Comparison of ENCODE assay signal across 8 cellular contexts in the genomic region with DNA sequence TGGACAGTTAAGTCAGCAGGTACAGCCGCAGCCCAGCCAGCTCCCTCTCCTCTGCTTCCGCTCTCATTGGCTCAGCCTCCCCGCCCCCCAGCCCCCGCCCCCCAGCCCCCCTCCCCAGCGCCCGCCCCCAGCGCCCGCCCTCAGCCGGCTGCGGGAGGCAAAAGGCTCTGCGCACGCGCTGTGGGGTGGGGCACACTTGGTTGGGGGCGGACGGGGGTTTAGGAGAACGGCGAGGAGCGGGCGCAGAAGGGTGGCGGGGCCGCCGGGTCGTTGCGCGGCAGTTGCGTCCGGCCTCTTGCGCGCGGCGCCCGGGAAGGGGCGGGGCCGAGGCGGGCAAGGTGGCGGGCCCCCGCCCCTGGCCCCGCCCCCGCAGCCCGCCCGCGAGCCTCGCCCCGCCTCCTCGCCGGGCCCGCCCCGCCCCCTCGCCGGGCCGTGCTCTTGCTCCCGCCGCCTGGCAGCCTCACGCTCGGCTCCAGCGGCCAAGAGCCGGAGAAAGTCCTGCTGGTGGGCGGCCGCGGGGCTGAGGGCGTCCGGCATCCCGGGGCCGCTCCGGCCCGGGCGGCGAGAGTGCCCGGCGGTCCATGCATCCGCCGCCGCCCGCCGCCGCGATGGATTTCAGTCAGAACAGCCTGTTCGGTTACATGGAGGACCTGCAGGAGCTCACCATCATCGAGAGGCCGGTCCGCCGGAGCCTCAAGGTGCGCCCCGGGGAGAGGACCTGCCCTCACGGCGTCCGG. TPM values are rescaled to one million over a fixed set of nuclear protein-coding genes. Genes with fewer than 3 reads are reported as not detected.
DNase-seq lines count a peak whose midpoint lies in the region; ATAC-seq and TF ChIP-seq lines count a peak whose summit lies in the region.

A gene with protein sequence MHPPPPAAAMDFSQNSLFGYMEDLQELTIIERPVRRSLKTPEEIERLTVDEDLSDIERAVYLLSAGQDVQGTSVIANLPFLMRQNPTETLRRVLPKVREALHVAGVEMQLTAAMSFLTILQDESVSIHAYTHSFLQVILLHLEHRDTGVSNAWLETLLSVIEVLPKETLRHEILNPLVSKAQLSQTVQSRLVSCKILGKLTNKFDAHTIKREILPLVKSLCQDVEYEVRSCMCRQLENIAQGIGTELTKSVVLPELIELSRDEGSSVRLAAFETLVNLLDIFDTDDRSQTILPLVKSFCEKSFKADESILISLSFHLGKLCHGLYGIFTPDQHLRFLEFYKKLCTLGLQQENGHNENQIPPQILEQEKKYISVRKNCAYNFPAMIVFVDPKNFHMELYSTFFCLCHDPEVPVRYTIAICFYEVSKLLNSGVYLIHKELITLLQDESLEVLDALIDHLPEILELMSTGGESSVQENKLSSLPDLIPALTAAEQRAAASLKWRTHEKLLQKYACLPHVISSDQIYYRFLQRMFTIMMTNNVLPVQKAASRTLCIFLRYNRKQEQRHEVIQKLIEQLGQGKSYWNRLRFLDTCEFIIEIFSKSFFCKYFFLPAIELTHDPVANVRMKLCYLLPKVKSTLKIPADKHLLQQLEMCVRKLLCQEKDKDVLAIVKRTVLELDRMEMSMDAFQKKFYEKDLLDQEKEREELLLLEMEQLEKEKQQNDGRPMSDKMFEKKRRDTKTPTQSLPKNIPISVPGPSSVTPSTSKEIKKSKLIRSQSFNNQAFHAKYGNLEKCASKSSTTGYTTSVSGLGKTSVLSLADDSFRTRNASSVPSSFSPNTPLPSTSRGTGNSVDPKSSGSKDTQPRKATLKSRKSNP (plus strand): TSS at position 438 of the 737 bp plus-strand sequence. CDS start 144 bp downstream, at position 582.

- peak; percentile 89 for ATAC-seq in CD8-positive, alpha-beta T cell
- peak; percentile 80 for ATAC-seq in GM21381 (IDR thresholded peaks at IDR 0.05; ENCODE audit: unreplicated experiment)

- no peaks in the 10 kb centered on the region for H3K27me3 ChIP-seq in CD8-positive, alpha-beta T cell (ENCODE audit: insufficient read depth, low read length)
- H3K27me3 ChIP-seq in HUES6 (ENCODE audit: control insufficient read depth, insufficient read depth, low read length) (peaks cover 41% of the 10 kb centered on the region), OCI-LY3 (ENCODE audit: low read depth, low read length) (peaks cover 41% of the 10 kb centered on the region), mucosa of rectum (ENCODE audit: control insufficient read depth in 2 of 2, insufficient read depth in 2 of 2, low read length in 2 of 2) (peaks cover 34 to 41% of the 10 kb centered on the region in 2 donors)

- no peaks in the 10 kb centered on the region for H3K36me3 ChIP-seq in CD8-positive, alpha-beta T cell (ENCODE audit: insufficient read depth, low read length)
- H3K36me3 ChIP-seq in HUES6 (ENCODE audit: control insufficient read depth, insufficient read depth, low read length), result no peaks in the 10 kb centered on the region
- no peaks in the 10 kb centered on the region for H3K36me3 ChIP-seq in OCI-LY3 (replicated peaks; ENCODE audit: low read depth, low read length)
- H3K36me3 ChIP-seq in mucosa of rectum (ENCODE audit: control insufficient read depth in 2 of 2, insufficient read depth in 2 of 2, low read length in 2 of 2), result no peaks in the 10 kb centered on the region

- DNase-seq in CD8-positive, alpha-beta T cell, result peak; percentile 66 to 87 (median 82)
- DNase-seq in activated T-cell treated with anti-CD3 and anti-CD28 coated beads for 48 hours (ENCODE audit: low read depth) (peak; percentile 82), erythroblast (lab: John Stamatoyannopoulos, UW) (peak; percentile 83 to 91)
- DNase-seq in stimulated activated CD8-positive, alpha-beta memory T cell treated with anti-CD3 and anti-CD28 coated beads, Interleukin-4, amount 100 ng/mL, for 4 hours (ENCODE audit: low read depth in 2 of 2, low spot score in 1 of 2), result peak; percentile 59 to 76

- H3K4me2 ChIP-seq in OCI-LY3 (ENCODE audit: low read length), result peak within 1 kb of the TSS; percentile 91

- H3K4me3 Mint-ChIP-seq in CD8-positive, alpha-beta T cell, result peak within 1 kb of the TSS; percentile 84

- H3K9me3 ChIP-seq in CD8-positive, alpha-beta T cell (ENCODE audit: low read length), result no peaks in the 10 kb centered on the region
- no peaks in the 10 kb centered on the region for H3K9me3 ChIP-seq in HUES6 (ENCODE audit: control insufficient read depth, insufficient read depth, low read depth, low read length)
- no peaks in the 10 kb centered on the region for H3K9me3 ChIP-seq in OCI-LY3 (ENCODE audit: insufficient read depth, low read length)
- H3K9me3 ChIP-seq in mucosa of rectum (ENCODE audit: control insufficient read depth in 2 of 2, low read length in 2 of 2), result no peaks in the 10 kb centered on the region

- H3K27ac Mint-ChIP-seq in CD8-positive, alpha-beta T cell, result no peak within 1 kb of the TSS

- CTCF ChIA-PET in CD8-positive, alpha-beta T cell (lab: Charles Lee), result interaction anchor here (0.6 to 2.6 kb wide), 6 partner anchors 11 to 138 kb away, joined by 3 to 17 read pairs (median 6); a partner anchor contains a TSS

- no peak within 1 kb of the TSS for H3K27ac ChIP-seq in CD8-positive, alpha-beta T cell (ENCODE audit: low read depth, low read length)
- no peak within 1 kb of the TSS; the same call in 1 of the 2 replicates for H3K27ac ChIP-seq in HUES6 (ENCODE audit: low read depth, low read length)
- H3K27ac ChIP-seq in OCI-LY3 (ENCODE audit: low read length), result 0 out of 2 replicates have a peak within 1 kb of the TSS, but pooled peaks have one; percentile 15
- no peak within 1 kb of the TSS for H3K27ac ChIP-seq in mucosa of rectum (ENCODE audit: low read depth in 2 of 2, low read length in 2 of 2)

- no peaks in the 10 kb centered on the region for H3K79me2 ChIP-seq in OCI-LY3 (ENCODE audit: low read length)

- H4K20me1 ChIP-seq in OCI-LY3 (ENCODE audit: insufficient read depth, low read length), result no peaks in the 10 kb centered on the region

- H3K4me1 Mint-ChIP-seq in CD8-positive, alpha-beta T cell (ENCODE audit: low read depth), result peaks cover 18% of the 10 kb centered on the region

- H3K4me1 ChIP-seq in CD8-positive, alpha-beta T cell (ENCODE audit: insufficient read depth, low read length), result peaks cover 12% of the 10 kb centered on the region
- peaks cover 12% of the 10 kb centered on the region; the same call in 1 of the 2 replicates for H3K4me1 ChIP-seq in HUES6 (ENCODE audit: control insufficient read depth, insufficient read depth, low read length)
- H3K4me1 ChIP-seq in OCI-LY3 (ENCODE audit: low read length), result peaks cover 10% of the 10 kb centered on the region; the same call in 1 of the 2 replicates
- peaks cover 0 to 2% of the 10 kb centered on the region in 2 donors for H3K4me1 ChIP-seq in mucosa of rectum (ENCODE audit: control insufficient read depth in 2 of 2, insufficient read depth in 2 of 2, low read length in 2 of 2)

- H3K27me3 Mint-ChIP-seq in CD8-positive, alpha-beta T cell (ENCODE audit: low read depth), result peaks cover 16% of the 10 kb centered on the region

- intact Hi-C loops in CD8-positive, alpha-beta T cell (cut with DNase I, micrococcal nuclease), result loop anchor here (1.0 to 10.0 kb wide), 4 partner anchors 42 to 989 kb away; a partner anchor contains a TSS

- H2AFZ ChIP-seq in OCI-LY3 (ENCODE audit: low read depth, low read length), result peak within 1 kb of the TSS; percentile 99

- no peaks in the 10 kb centered on the region for H3K9me3 Mint-ChIP-seq in CD8-positive, alpha-beta T cell

- H3K4me3 ChIP-seq in CD8-positive, alpha-beta T cell (ENCODE audit: low read depth, low read length), result peak within 1 kb of the TSS; percentile 77
- peak within 1 kb of the TSS; percentile 93 for H3K4me3 ChIP-seq in HUES6 (ENCODE audit: low read depth, low read length)
- H3K4me3 ChIP-seq in OCI-LY3 (ENCODE audit: low read length), result peak within 1 kb of the TSS; percentile 93
- peak within 1 kb of the TSS; percentile 57 to 65 for H3K4me3 ChIP-seq in mucosa of rectum (ENCODE audit: low read length in 2 of 2)

- no peak for TF ChIP-seq CTCF in CD8-positive, alpha-beta T cell (IDR thresholded peaks at IDR 0.05)
- no peak for TF ChIP-seq CTCF in OCI-LY3 (IDR thresholded peaks at IDR 0.05; ENCODE audit: low read depth, low read length)

- TF ChIP-seq POLR2A in erythroblast (IDR thresholded peaks at IDR 0.05; ENCODE audit: low read length), result no peak

- H3K9ac ChIP-seq in HUES6 (ENCODE audit: low read length) (peak within 1 kb of the TSS; percentile 38), OCI-LY3 (ENCODE audit: low read length) (peak within 1 kb of the TSS; percentile 77), mucosa of rectum (ENCODE audit: low read depth in 1 of 2, low read length in 2 of 2) (peak within 1 kb of the TSS; percentile 47 to 54)

- H3K36me3 Mint-ChIP-seq in CD8-positive, alpha-beta T cell, result no peaks in the 10 kb centered on the region

- POLR2A ChIA-PET in CD8-positive, alpha-beta T cell (lab: Charles Lee), result interaction anchor here (0.6 to 1.9 kb wide), 5 partner anchors 12 to 989 kb away, joined by 3 to 8 read pairs (median 3); a partner anchor contains a TSS

RNA-seq across cellular contexts. Expression of the gene that starts here (rescaled TPM):
- not detected for total RNA-seq in CD8-positive, alpha-beta T cell

Comparison
In these comparisons a context has a peak if more than half of its experiments do, and no peak if none do; other contexts are left out.
1. Peak in DNase-seq, ATAC-seq and H3K4me3 ChIP-seq in CD8-positive, alpha-beta T cell; RNA of the gene not detected or under 1 TPM.